Comparison of ENCODE assay signal across 1 cellular context in the genomic region with DNA sequence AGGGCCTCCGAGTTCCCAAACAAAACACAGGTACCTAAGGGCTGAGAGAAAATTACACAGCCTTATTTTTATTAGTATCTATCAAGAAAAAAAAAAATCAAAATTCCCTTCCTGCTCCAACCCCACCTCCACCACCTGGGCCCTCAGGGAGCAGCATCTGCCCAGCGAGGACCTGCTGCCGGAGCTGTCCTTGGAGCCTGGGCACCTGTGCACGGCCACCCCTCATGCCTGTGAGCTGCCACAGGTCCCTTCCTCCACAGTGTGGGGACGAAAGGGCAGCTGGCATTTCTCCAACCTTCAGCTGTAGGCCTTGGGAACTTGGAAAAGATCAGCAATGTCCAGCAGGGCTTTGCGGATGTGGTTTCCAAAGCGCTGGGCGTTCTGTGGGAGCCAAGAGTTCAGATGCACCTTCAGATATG.
TF ChIP-seq lines count a peak whose summit lies in the region.

No MANE protein-coding gene starts in this region.

TF ChIP-seq in HepG2, 621 proteins besides CTCF, POLR2A, EP300 and RAD21 (continued from another document and continues in another):
- TF ChIP-seq, protein P1, sequence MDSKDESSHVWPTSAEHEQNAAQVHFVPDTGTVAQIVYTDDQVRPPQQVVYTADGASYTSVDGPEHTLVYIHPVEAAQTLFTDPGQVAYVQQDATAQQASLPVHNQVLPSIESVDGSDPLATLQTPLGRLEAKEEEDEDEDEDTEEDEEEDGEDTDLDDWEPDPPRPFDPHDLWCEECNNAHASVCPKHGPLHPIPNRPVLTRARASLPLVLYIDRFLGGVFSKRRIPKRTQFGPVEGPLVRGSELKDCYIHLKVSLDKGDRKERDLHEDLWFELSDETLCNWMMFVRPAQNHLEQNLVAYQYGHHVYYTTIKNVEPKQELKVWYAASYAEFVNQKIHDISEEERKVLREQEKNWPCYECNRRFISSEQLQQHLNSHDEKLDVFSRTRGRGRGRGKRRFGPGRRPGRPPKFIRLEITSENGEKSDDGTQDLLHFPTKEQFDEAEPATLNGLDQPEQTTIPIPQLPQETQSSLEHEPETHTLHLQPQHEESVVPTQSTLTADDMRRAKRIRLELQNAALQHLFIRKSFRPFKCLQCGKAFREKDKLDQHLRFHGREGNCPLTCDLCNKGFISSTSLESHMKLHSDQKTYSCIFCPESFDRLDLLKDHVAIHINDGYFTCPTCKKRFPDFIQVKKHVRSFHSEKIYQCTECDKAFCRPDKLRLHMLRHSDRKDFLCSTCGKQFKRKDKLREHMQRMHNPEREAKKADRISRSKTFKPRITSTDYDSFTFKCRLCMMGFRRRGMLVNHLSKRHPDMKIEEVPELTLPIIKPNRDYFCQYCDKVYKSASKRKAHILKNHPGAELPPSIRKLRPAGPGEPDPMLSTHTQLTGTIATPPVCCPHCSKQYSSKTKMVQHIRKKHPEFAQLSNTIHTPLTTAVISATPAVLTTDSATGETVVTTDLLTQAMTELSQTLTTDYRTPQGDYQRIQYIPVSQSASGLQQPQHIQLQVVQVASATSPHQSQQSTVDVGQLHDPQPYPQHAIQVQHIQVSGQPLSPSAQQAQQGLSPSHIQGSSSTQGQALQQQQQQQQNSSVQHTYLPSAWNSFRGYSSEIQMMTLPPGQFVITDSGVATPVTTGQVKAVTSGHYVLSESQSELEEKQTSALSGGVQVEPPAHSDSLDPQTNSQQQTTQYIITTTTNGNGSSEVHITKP (CRISPR knock-in tag; IDR thresholded peaks at IDR 0.05; ENCODE audit: low read depth) = no peak
- TF ChIP-seq SRY (CRISPR knock-in tag; IDR thresholded peaks at IDR 0.05) (no peak), ZNF121 (CRISPR knock-in tag; IDR thresholded peaks at IDR 0.05) (0 out of 2 replicates have a peak, but pooled peaks have one; percentile 27), ZNF326 (CRISPR knock-in tag; IDR thresholded peaks at IDR 0.05; ENCODE audit: borderline replicate concordance) (no peak), ZNF878 (CRISPR knock-in tag; IDR thresholded peaks at IDR 0.05) (no peak), JUND (CRISPR knock-in tag; IDR thresholded peaks at IDR 0.05) (no peak), YEATS2 (CRISPR knock-in tag; IDR thresholded peaks at IDR 0.05; ENCODE audit: borderline replicate concordance) (peak; percentile 34; the same call in 1 of the 2 replicates), ZNF660 (CRISPR knock-in tag; IDR thresholded peaks at IDR 0.05; ENCODE audit: borderline replicate concordance, low read depth) (no peak), NR2C2 (CRISPR knock-in tag; IDR thresholded peaks at IDR 0.05; ENCODE audit: borderline replicate concordance) (0 out of 2 replicates have a peak, but pooled peaks have one; percentile 24), ZNF780A (CRISPR knock-in tag; IDR thresholded peaks at IDR 0.05) (no peak), SATB2 (CRISPR knock-in tag; IDR thresholded peaks at IDR 0.05) (no peak), MZF1 (CRISPR knock-in tag; IDR thresholded peaks at IDR 0.05; ENCODE audit: borderline replicate concordance) (no peak), ZSCAN31 (CRISPR knock-in tag; IDR thresholded peaks at IDR 0.05; ENCODE audit: low read depth) (0 out of 2 replicates have a peak, but pooled peaks have one; percentile 25), KMT2B (CRISPR knock-in tag; IDR thresholded peaks at IDR 0.05) (0 out of 2 replicates have a peak, but pooled peaks have one; percentile 30), FIP1L1 (IDR thresholded peaks at IDR 0.05; ENCODE audit: borderline replicate concordance, insufficient read depth, low read depth, low read length) (no peak), ISL2 (CRISPR knock-in tag; IDR thresholded peaks at IDR 0.05) (no peak; the same call in 1 of the 2 replicates), ZFP90 (CRISPR knock-in tag; IDR thresholded peaks at IDR 0.05; ENCODE audit: borderline replicate concordance) (no peak), ZNF564 (CRISPR knock-in tag; IDR thresholded peaks at IDR 0.05) (no peak), ZNF543 (CRISPR knock-in tag; IDR thresholded peaks at IDR 0.05) (0 out of 2 replicates have a peak, but pooled peaks have one; percentile 51), ZNF678 (CRISPR knock-in tag; IDR thresholded peaks at IDR 0.05) (no peak), ZFX (CRISPR knock-in tag; IDR thresholded peaks at IDR 0.05; ENCODE audit: low read depth) (peak; percentile 77), GABPB1 (CRISPR knock-in tag; IDR thresholded peaks at IDR 0.05) (peak; percentile 41; the same call in 1 of the 2 replicates), AHR (CRISPR knock-in tag; IDR thresholded peaks at IDR 0.05) (no peak), RFXAP (CRISPR knock-in tag; IDR thresholded peaks at IDR 0.05; ENCODE audit: borderline replicate concordance) (no peak), ZNF614 (CRISPR knock-in tag; IDR thresholded peaks at IDR 0.05; ENCODE audit: borderline replicate concordance) (no peak)
- TF ChIP-seq, protein P2, sequence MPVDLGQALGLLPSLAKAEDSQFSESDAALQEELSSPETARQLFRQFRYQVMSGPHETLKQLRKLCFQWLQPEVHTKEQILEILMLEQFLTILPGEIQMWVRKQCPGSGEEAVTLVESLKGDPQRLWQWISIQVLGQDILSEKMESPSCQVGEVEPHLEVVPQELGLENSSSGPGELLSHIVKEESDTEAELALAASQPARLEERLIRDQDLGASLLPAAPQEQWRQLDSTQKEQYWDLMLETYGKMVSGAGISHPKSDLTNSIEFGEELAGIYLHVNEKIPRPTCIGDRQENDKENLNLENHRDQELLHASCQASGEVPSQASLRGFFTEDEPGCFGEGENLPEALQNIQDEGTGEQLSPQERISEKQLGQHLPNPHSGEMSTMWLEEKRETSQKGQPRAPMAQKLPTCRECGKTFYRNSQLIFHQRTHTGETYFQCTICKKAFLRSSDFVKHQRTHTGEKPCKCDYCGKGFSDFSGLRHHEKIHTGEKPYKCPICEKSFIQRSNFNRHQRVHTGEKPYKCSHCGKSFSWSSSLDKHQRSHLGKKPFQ (CRISPR knock-in tag; IDR thresholded peaks at IDR 0.05; ENCODE audit: insufficient replicate concordance) = no peak
- TF ChIP-seq, protein P3, sequence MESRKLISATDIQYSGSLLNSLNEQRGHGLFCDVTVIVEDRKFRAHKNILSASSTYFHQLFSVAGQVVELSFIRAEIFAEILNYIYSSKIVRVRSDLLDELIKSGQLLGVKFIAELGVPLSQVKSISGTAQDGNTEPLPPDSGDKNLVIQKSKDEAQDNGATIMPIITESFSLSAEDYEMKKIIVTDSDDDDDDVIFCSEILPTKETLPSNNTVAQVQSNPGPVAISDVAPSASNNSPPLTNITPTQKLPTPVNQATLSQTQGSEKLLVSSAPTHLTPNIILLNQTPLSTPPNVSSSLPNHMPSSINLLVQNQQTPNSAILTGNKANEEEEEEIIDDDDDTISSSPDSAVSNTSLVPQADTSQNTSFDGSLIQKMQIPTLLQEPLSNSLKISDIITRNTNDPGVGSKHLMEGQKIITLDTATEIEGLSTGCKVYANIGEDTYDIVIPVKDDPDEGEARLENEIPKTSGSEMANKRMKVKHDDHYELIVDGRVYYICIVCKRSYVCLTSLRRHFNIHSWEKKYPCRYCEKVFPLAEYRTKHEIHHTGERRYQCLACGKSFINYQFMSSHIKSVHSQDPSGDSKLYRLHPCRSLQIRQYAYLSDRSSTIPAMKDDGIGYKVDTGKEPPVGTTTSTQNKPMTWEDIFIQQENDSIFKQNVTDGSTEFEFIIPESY (CRISPR knock-in tag; IDR thresholded peaks at IDR 0.05) = peak; percentile 84
- TF ChIP-seq, protein P4, sequence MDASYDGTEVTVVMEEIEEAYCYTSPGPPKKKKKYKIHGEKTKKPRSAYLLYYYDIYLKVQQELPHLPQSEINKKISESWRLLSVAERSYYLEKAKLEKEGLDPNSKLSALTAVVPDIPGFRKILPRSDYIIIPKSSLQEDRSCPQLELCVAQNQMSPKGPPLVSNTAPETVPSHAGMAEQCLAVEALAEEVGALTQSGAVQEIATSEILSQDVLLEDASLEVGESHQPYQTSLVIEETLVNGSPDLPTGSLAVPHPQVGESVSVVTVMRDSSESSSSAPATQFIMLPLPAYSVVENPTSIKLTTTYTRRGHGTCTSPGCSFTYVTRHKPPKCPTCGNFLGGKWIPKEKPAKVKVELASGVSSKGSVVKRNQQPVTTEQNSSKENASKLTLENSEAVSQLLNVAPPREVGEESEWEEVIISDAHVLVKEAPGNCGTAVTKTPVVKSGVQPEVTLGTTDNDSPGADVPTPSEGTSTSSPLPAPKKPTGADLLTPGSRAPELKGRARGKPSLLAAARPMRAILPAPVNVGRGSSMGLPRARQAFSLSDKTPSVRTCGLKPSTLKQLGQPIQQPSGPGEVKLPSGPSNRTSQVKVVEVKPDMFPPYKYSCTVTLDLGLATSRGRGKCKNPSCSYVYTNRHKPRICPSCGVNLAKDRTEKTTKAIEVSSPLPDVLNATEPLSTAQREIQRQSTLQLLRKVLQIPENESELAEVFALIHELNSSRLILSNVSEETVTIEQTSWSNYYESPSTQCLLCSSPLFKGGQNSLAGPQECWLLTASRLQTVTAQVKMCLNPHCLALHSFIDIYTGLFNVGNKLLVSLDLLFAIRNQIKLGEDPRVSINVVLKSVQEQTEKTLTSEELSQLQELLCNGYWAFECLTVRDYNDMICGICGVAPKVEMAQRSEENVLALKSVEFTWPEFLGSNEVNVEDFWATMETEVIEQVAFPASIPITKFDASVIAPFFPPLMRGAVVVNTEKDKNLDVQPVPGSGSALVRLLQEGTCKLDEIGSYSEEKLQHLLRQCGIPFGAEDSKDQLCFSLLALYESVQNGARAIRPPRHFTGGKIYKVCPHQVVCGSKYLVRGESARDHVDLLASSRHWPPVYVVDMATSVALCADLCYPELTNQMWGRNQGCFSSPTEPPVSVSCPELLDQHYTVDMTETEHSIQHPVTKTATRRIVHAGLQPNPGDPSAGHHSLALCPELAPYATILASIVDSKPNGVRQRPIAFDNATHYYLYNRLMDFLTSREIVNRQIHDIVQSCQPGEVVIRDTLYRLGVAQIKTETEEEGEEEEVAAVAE (CRISPR knock-in tag; IDR thresholded peaks at IDR 0.05; ENCODE audit: borderline replicate concordance) = no peak
- TF ChIP-seq, protein P5, sequence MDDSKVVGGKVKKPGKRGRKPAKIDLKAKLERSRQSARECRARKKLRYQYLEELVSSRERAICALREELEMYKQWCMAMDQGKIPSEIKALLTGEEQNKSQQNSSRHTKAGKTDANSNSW (CRISPR knock-in tag; IDR thresholded peaks at IDR 0.05; ENCODE audit: borderline replicate concordance) = no peak
- TF ChIP-seq, protein P6, sequence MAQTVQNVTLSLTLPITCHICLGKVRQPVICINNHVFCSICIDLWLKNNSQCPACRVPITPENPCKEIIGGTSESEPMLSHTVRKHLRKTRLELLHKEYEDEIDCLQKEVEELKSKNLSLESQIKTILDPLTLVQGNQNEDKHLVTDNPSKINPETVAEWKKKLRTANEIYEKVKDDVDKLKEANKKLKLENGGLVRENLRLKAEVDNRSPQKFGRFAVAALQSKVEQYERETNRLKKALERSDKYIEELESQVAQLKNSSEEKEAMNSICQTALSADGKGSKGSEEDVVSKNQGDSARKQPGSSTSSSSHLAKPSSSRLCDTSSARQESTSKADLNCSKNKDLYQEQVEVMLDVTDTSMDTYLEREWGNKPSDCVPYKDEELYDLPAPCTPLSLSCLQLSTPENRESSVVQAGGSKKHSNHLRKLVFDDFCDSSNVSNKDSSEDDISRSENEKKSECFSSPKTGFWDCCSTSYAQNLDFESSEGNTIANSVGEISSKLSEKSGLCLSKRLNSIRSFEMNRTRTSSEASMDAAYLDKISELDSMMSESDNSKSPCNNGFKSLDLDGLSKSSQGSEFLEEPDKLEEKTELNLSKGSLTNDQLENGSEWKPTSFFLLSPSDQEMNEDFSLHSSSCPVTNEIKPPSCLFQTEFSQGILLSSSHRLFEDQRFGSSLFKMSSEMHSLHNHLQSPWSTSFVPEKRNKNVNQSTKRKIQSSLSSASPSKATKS (CRISPR knock-in tag; IDR thresholded peaks at IDR 0.05) = no peak
- TF ChIP-seq, protein P7, sequence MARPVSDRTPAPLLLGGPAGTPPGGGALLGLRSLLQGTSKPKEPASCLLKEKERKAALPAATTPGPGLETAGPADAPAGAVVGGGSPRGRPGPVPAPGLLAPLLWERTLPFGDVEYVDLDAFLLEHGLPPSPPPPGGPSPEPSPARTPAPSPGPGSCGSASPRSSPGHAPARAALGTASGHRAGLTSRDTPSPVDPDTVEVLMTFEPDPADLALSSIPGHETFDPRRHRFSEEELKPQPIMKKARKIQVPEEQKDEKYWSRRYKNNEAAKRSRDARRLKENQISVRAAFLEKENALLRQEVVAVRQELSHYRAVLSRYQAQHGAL (CRISPR knock-in tag; IDR thresholded peaks at IDR 0.05; ENCODE audit: not compliant biosample characterization) = no peak
- TF ChIP-seq, protein P8, sequence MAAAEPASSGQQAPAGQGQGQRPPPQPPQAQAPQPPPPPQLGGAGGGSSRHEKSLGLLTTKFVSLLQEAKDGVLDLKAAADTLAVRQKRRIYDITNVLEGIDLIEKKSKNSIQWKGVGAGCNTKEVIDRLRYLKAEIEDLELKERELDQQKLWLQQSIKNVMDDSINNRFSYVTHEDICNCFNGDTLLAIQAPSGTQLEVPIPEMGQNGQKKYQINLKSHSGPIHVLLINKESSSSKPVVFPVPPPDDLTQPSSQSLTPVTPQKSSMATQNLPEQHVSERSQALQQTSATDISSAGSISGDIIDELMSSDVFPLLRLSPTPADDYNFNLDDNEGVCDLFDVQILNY (CRISPR knock-in tag; conservative IDR thresholded peaks at IDR 0.05) = no peak
- TF ChIP-seq, protein P9, sequence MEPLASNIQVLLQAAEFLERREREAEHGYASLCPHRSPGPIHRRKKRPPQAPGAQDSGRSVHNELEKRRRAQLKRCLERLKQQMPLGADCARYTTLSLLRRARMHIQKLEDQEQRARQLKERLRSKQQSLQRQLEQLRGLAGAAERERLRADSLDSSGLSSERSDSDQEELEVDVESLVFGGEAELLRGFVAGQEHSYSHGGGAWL (CRISPR knock-in tag; IDR thresholded peaks at IDR 0.05) = no peak
- TF ChIP-seq, protein P10, sequence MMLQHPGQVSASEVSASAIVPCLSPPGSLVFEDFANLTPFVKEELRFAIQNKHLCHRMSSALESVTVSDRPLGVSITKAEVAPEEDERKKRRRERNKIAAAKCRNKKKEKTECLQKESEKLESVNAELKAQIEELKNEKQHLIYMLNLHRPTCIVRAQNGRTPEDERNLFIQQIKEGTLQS (CRISPR knock-in tag; IDR thresholded peaks at IDR 0.05) = no peak
- TF ChIP-seq, protein P11, sequence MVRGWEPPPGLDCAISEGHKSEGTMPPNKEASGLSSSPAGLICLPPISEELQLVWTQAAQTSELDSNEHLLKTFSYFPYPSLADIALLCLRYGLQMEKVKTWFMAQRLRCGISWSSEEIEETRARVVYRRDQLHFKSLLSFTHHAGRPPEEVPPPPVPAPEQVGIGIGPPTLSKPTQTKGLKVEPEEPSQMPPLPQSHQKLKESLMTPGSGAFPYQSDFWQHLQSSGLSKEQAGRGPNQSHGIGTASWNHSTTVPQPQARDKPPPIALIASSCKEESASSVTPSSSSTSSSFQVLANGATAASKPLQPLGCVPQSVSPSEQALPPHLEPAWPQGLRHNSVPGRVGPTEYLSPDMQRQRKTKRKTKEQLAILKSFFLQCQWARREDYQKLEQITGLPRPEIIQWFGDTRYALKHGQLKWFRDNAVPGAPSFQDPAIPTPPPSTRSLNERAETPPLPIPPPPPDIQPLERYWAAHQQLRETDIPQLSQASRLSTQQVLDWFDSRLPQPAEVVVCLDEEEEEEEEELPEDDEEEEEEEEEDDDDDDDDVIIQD (CRISPR knock-in tag; IDR thresholded peaks at IDR 0.05; ENCODE audit: low read depth) = 0 out of 2 replicates have a peak, but pooled peaks have one; percentile 20
- TF ChIP-seq, protein P12, sequence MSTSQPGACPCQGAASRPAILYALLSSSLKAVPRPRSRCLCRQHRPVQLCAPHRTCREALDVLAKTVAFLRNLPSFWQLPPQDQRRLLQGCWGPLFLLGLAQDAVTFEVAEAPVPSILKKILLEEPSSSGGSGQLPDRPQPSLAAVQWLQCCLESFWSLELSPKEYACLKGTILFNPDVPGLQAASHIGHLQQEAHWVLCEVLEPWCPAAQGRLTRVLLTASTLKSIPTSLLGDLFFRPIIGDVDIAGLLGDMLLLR (CRISPR knock-in tag; IDR thresholded peaks at IDR 0.05) = no peak
